ENCODE assay signal across 2 cellular contexts in genomic region chr16:2083876-2084687, GRCh38.
TF ChIP-seq lines count a peak whose summit lies in the region.

No MANE protein-coding gene starts in this region.

TF ChIP-seq in IMR-90, 13 proteins besides CTCF, POLR2A, EP300 and RAD21:
- TF ChIP-seq NFE2L2 (IDR thresholded peaks at IDR 0.05; ENCODE audit: low read depth, low read length), result no peak
- no peak for TF ChIP-seq FOS (IDR thresholded peaks at IDR 0.05; ENCODE audit: low read depth, low read length)
- no peak for TF ChIP-seq CEBPB (IDR thresholded peaks at IDR 0.05; ENCODE audit: low read depth, low read length)
- no peak for TF ChIP-seq MXI1 (IDR thresholded peaks at IDR 0.05; ENCODE audit: borderline replicate concordance, low read depth, low read length)
- no peak for TF ChIP-seq RFX5 (IDR thresholded peaks at IDR 0.05; ENCODE audit: low read depth, low read length)
- TF ChIP-seq MAFK (IDR thresholded peaks at IDR 0.05; ENCODE audit: low read depth, low read length), result no peak
- no peak for TF ChIP-seq MAZ (IDR thresholded peaks at IDR 0.05; ENCODE audit: borderline replicate concordance, low read depth, low read length)
- no peak for TF ChIP-seq ELK1 (IDR thresholded peaks at IDR 0.05; ENCODE audit: borderline replicate concordance, low read depth, low read length)
- no peak for TF ChIP-seq CHD1 (IDR thresholded peaks at IDR 0.05; ENCODE audit: low read depth, low read length)
- TF ChIP-seq SMC3 (IDR thresholded peaks at IDR 0.05; ENCODE audit: low read depth, low read length), result no peak
- no peak for TF ChIP-seq BHLHE40 (IDR thresholded peaks at IDR 0.05; ENCODE audit: low read depth, low read length)
- no peak for TF ChIP-seq USF2 (IDR thresholded peaks at IDR 0.05; ENCODE audit: low read depth, low read length)
- no peak for TF ChIP-seq RCOR1 (IDR thresholded peaks at IDR 0.05; ENCODE audit: insufficient replicate concordance, low read length)

TF ChIP-seq in endothelial cell of umbilical vein, 7 proteins besides CTCF, POLR2A, EP300 and RAD21:
- TF ChIP-seq JUN (IDR thresholded peaks at IDR 0.05; ENCODE audit: borderline replicate concordance, insufficient read depth, insufficient read length, low read depth), result no peak
- TF ChIP-seq GATA2 (IDR thresholded peaks at IDR 0.05; ENCODE audit: insufficient read depth, insufficient read length, low read depth, low read length), result no peak
- TF ChIP-seq EZH2 (IDR thresholded peaks at IDR 0.05; ENCODE audit: borderline replicate concordance, low read depth, low read length, severe bottlenecking), result no peak
- TF ChIP-seq FOS (IDR thresholded peaks at IDR 0.05; ENCODE audit: borderline replicate concordance, insufficient read depth, low read length), result no peak
- TF ChIP-seq MYC (IDR thresholded peaks at IDR 0.05; ENCODE audit: low read depth, low read length), result no peak
- TF ChIP-seq MAX (IDR thresholded peaks at IDR 0.05; ENCODE audit: insufficient read depth, insufficient read length), result no peak
TF ChIP-seq in endothelial cell of umbilical vein: peak in this region for 0.
